1 cellular context compared by ENCODE assay signal in the genomic region with DNA sequence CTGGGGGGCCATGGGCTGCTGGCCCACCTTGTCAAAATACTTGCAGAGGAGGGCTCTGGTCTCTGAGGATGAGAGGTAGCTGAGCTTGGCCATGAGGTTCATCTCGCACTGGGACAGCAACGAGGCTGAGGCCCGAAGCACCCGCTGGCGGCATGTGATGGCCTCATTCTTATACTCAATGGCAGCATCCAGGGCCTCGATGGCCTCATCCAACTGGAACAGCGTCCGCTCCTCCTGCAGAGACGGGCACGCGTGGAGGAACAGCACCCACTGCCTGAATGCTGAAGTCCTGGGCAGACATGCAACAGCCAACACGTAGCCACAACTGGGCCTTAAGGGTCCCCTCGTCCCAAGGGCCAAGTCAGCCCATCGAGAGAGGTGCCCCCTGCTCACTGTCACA.
TF ChIP-seq lines count a peak whose summit lies in the region.

No MANE protein-coding gene starts in this region.

TF ChIP-seq in H1, 55 proteins besides CTCF, POLR2A, EP300 and RAD21:
- TF ChIP-seq BCL11A (IDR thresholded peaks at IDR 0.05; ENCODE audit: low read depth in 2 of 2, low read length in 2 of 2) (no peak), POLR2AphosphoS5 (IDR thresholded peaks at IDR 0.05; ENCODE audit: low read depth, low read length) (peak; percentile 51; the same call in 1 of the 2 replicates)
- TF ChIP-seq, protein P1, sequence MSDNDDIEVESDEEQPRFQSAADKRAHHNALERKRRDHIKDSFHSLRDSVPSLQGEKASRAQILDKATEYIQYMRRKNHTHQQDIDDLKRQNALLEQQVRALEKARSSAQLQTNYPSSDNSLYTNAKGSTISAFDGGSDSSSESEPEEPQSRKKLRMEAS (IDR thresholded peaks at IDR 0.05), result peak; percentile 14; the same call in 1 of the 2 replicates
